22 cellular contexts compared by ENCODE assay signal in genomic region chr21:26142363-26142762, GRCh38.
"Had no signal": no experiment of that assay in that cellular context is flagged by ENCODE, and none has a peak within 500 bp of the region (broad histone marks: within the 10 kb centered on the region; RNA-seq: fewer than 3 reads in every experiment).

No MANE protein-coding gene starts in this region.

- H3K4me3 Mint-ChIP-seq: mesothelial cell of epicardium had no signal

- DNase-seq: dermis blood vessel endothelial cell; dorsolateral prefrontal cortex; effector CD4-positive, alpha-beta T cell; effector memory CD4-positive, alpha-beta T cell; erythroblast; esophagus squamous epithelium; foreskin fibroblast; foreskin melanocyte; gastrocnemius medialis; glutamatergic neuron; head of caudate nucleus; heart right ventricle; hippocampal formation; left cardiac atrium; left lung; left ventricle myocardium superior; lower lobe of right lung; mesenchymal stem cell; mucosa of descending colon had no signal

- H3K27ac ChIP-seq: coronary artery, esophagus squamous epithelium, gastrocnemius medialis, heart right ventricle, lower lobe of right lung had no signal

- H3K36me3 ChIP-seq: esophagus squamous epithelium, gastrocnemius medialis, left lung, lower lobe of right lung had no signal

- H3K27me3 ChIP-seq: dorsolateral prefrontal cortex, esophagus squamous epithelium, gastrocnemius medialis, heart right ventricle, left lung had no signal

- H3K27ac Mint-ChIP-seq: mesothelial cell of epicardium had no signal

- H3K9me3 Mint-ChIP-seq: mesothelial cell of epicardium had no signal

- H3K4me3 ChIP-seq: coronary artery, dorsolateral prefrontal cortex, esophagus squamous epithelium, gastrocnemius medialis, heart right ventricle, left lung, lower lobe of right lung, mucosa of descending colon had no signal

- H3K9me3 ChIP-seq: esophagus squamous epithelium, gastrocnemius medialis, heart right ventricle, left lung, lower lobe of right lung, mucosa of descending colon had no signal

- ATAC-seq: esophagus mucosa, gastrocnemius medialis, heart right ventricle, left cardiac atrium, left lung, left ventricle myocardium superior, lower lobe of right lung, mucosa of descending colon had no signal
